In genomic region chr16:85522842-85523601, GRCh38 we compare ENCODE assay signal across 10 cellular contexts.
DNase-seq lines count a peak whose midpoint lies in the region; ATAC-seq, FAIRE-seq and TF ChIP-seq lines count a peak whose summit lies in the region.
"Had no signal": no experiment of that assay in that cellular context is flagged by ENCODE, and none has a peak within 500 bp of the region (broad histone marks: within the 10 kb centered on the region; RNA-seq: fewer than 3 reads in every experiment).

No MANE protein-coding gene starts in this region.

- TF ChIP-seq POLR2A in H54 (IDR thresholded peaks at IDR 0.05; ENCODE audit: low read depth, low read length): no peak

- H3K27me3 ChIP-seq in A673 (replicated peaks; ENCODE audit: insufficient read depth, low read depth, low read length, poor library complexity): no peaks in the 10 kb centered on the region
- H3K27me3 ChIP-seq in WERI-Rb-1 (ENCODE audit: insufficient read depth, low read depth, severe bottlenecking): no peaks in the 10 kb centered on the region

- H3K4me1 ChIP-seq in A673 (ENCODE audit: insufficient read depth, low read length, poor library complexity, severe bottlenecking): peaks cover 40% of the 10 kb centered on the region

- BruUV-seq in A673 (replicated peaks; lab: Mats Ljungman, UMichigan): no TSS peak

- TF ChIP-seq CTCF in A673 (conservative IDR thresholded peaks at IDR 0.05; ENCODE audit: low read depth, low read length) (no peak), WERI-Rb-1 (IDR thresholded peaks at IDR 0.05; ENCODE audit: low read depth, low read length) (no peak)

- no peak overlapping the region for H3K4me3 ChIP-seq in A673 (ENCODE audit: low read depth, low read length, poor library complexity, severe bottlenecking)
- no peak overlapping the region for H3K4me3 ChIP-seq in WERI-Rb-1 (ENCODE audit: low read depth, low read length)

- no peaks in the 10 kb centered on the region for H3K36me3 ChIP-seq in A673 (ENCODE audit: insufficient read depth, low read length, poor library complexity, severe bottlenecking)
- H3K36me3 ChIP-seq in WERI-Rb-1: no peaks in the 10 kb centered on the region

- no peaks in the 10 kb centered on the region for H3K9me3 ChIP-seq in A673 (ENCODE audit: low read depth, low read length, poor library complexity, severe bottlenecking)
- H3K9me3 ChIP-seq in WERI-Rb-1 (ENCODE audit: severe bottlenecking): no peaks in the 10 kb centered on the region

- intact Hi-C loops in A673 (cut with micrococcal nuclease; ENCODE audit: unreplicated experiment): no loop called here

- no peak for FAIRE-seq in H54 (lab: Jason Lieb, UNC)
- FAIRE-seq: colon, TTC549 had no signal

- DNase-seq in A673 (ENCODE audit: low spot score) (peak; percentile 82), H54 (ENCODE audit: insufficient read length, low spot score) (peak; percentile 62), WERI-Rb-1 (peak; percentile 59), left kidney (ENCODE audit: low read depth, low spot score) (peak; percentile 61), hypothalamus (lab: John Stamatoyannopoulos, UW) (no peak)

- ATAC-seq in GM21423 (IDR thresholded peaks at IDR 0.05; ENCODE audit: unreplicated experiment): no peak
- no peak for ATAC-seq in HG02610 (IDR thresholded peaks at IDR 0.05; ENCODE audit: unreplicated experiment)
- no peak for ATAC-seq in HG02759 (IDR thresholded peaks at IDR 0.05; ENCODE audit: unreplicated experiment)

- CTCF ChIA-PET in A673 (lab: Charles Lee): interaction anchor here (1.0 kb wide), 1 partner anchor 93 kb away, joined by 3 read pairs; no protein-coding TSS in a partner anchor

- POLR2A ChIA-PET in A673 (lab: Charles Lee; ENCODE audit: low non-redundant PET): interaction anchor here (1.2 kb wide), 1 partner anchor 32 kb away, joined by 4 read pairs; no protein-coding TSS in a partner anchor

- H3K27ac ChIP-seq in A673 (ENCODE audit: low read depth, low read length, poor library complexity, severe bottlenecking) (peak overlapping the region; percentile 46), WERI-Rb-1 (peak overlapping the region; percentile 67)

Comparison
In these comparisons a context has a peak if more than half of its experiments do, and no peak if none do; other contexts are left out.
1. DNase-seq: peak in A673 (single experiment), H54 (single experiment), WERI-Rb-1 (single experiment) and left kidney (single experiment); none in hypothalamus (0 of 51).